ENCODE assay signal across 9 cellular contexts in genomic region chr5:177555228-177555627, GRCh38. TPM values are rescaled to one million over a fixed set of nuclear protein-coding genes. Genes with fewer than 3 reads are reported as not detected.
DNase-seq lines count a peak whose midpoint lies in the region; ATAC-seq and TF ChIP-seq lines count a peak whose summit lies in the region.
"Had no signal": no experiment of that assay in that cellular context is flagged by ENCODE, and none has a peak within 500 bp of the region (broad histone marks: within the 10 kb centered on the region; RNA-seq: fewer than 3 reads in every experiment).

No MANE protein-coding gene starts in this region.

- H3K36me3 Mint-ChIP-seq in HFFc6 (ENCODE audit: low read depth), result peaks cover 8% of the 10 kb centered on the region; the same call in 1 of the 2 replicates

- no peaks in the 10 kb centered on the region for H3K9me3 ChIP-seq in A673 (ENCODE audit: low read depth, low read length, poor library complexity, severe bottlenecking)

- in situ Hi-C loops in astrocyte of the cerebellum (cut with HindIII; ENCODE audit: low sequenced_read_pairs), result no loop called here

- H3K27me3 Mint-ChIP-seq in HFFc6 (ENCODE audit: insufficient read depth), result peaks cover 1% of the 10 kb centered on the region; the same call in 1 of the 2 replicates

- H3K27ac ChIP-seq in A673 (ENCODE audit: low read depth, low read length, poor library complexity, severe bottlenecking), result no peak overlapping the region

- H3K36me3 ChIP-seq in A673 (ENCODE audit: insufficient read depth, low read length, poor library complexity, severe bottlenecking), result peaks cover 11% of the 10 kb centered on the region

- peak overlapping the region; percentile 87 for H3K4me3 Mint-ChIP-seq in HFFc6

- BruUV-seq in A673 (replicated peaks; lab: Mats Ljungman, UMichigan), result no TSS peak

- H3K27me3 ChIP-seq in A673 (replicated peaks; ENCODE audit: insufficient read depth, low read depth, low read length, poor library complexity), result no peaks in the 10 kb centered on the region

- ATAC-seq in GM21447 (IDR thresholded peaks at IDR 0.05; ENCODE audit: unreplicated experiment), result no peak

- intact Hi-C loops in A673 (cut with micrococcal nuclease; ENCODE audit: unreplicated experiment), result no loop called here

- no peak for DNase-seq in A673 (ENCODE audit: low spot score)
- DNase-seq in HFFc6, result no peak
- no peak for DNase-seq in astrocyte of the cerebellum (ENCODE audit: low read depth)
- DNase-seq in myocyte (ENCODE audit: low read depth), result peak; percentile 47
- DNase-seq in medulla oblongata (ENCODE audit: extremely low spot score), result no peak
- DNase-seq in DMS53 (lab: John Stamatoyannopoulos, UW), result no peak
- DNase-seq in NCI-H2227 (lab: John Stamatoyannopoulos, UW; ENCODE audit: unreplicated experiment), result no peak

- peaks cover 52% of the 10 kb centered on the region for H3K4me1 Mint-ChIP-seq in HFFc6 (ENCODE audit: low read depth)

- H3K9me3 Mint-ChIP-seq in HFFc6, result no peaks in the 10 kb centered on the region
- H3K9me3 Mint-ChIP-seq: dendritic cell treated with granulocyte-macrophage colony-stimulating factor and Interleukin-4, amounts not matched to agents 40 ng/mL and 50 ng/mL, for 4 days had no signal

- CTCF ChIA-PET in A673 (lab: Charles Lee), result no interaction called here

- POLR2A ChIA-PET in A673 (lab: Charles Lee; ENCODE audit: low non-redundant PET), result no interaction called here

- TF ChIP-seq CTCF in A673 (conservative IDR thresholded peaks at IDR 0.05; ENCODE audit: low read depth, low read length), result no peak
- TF ChIP-seq CTCF in HFFc6 (IDR thresholded peaks at IDR 0.05), result no peak
- no peak for TF ChIP-seq CTCF in astrocyte of the cerebellum (IDR thresholded peaks at IDR 0.05; ENCODE audit: low read depth, low read length, missing control alignments)

- no peaks in the 10 kb centered on the region for H3K4me1 ChIP-seq in A673 (ENCODE audit: insufficient read depth, low read length, poor library complexity, severe bottlenecking)

- H3K27ac Mint-ChIP-seq in HFFc6, result no peak overlapping the region; the same call in 1 of the 2 replicates

- H3K4me3 ChIP-seq in A673 (ENCODE audit: low read depth, low read length, poor library complexity, severe bottlenecking), result peak overlapping the region; percentile 85
- H3K4me3 ChIP-seq in astrocyte of the cerebellum (ENCODE audit: low read depth, low read length), result peak overlapping the region; percentile 44

RNA-seq across cellular contexts. Expression of gene FAM193B, which starts 0.9 kb away (rescaled TPM):
- total RNA-seq in A673 (2021) (43.8 and 53.5 TPM in 2 replicates), myocyte (33.5 and 42.0 TPM in 2 replicates)
- 10 to 100 TPM; 16.1 to 25.6 (median 21.6) TPM for total RNA-seq in HFFc6 (2021; fragmentation: NEBNext Ultra II Directional; extraction: Animal tissue kit (Norgen Biotek cat#: 25700))
- polyA plus RNA-seq in myocyte (2012), result 70.4 TPM

RNA-seq across cellular contexts. Expression of gene TMED9, which starts 36.8 kb away (rescaled TPM):
- total RNA-seq in A673 (2021), result 88.6 and 90.1 TPM in 2 replicates
- 100 to 1,000 TPM; 350 to 457 (median 354) TPM for total RNA-seq in HFFc6 (2021; fragmentation: NEBNext Ultra II Directional; extraction: Animal tissue kit (Norgen Biotek cat#: 25700))
- 125 and 146 TPM in 2 replicates for total RNA-seq in myocyte
- polyA plus RNA-seq in myocyte (2012), result 602 TPM

RNA-seq across cellular contexts. Expression of gene DDX41, which starts 38.5 kb away (rescaled TPM):
- 82.3 and 87.7 TPM in 2 replicates for total RNA-seq in A673 (2021)
- total RNA-seq in HFFc6 (2021; fragmentation: NEBNext Ultra II Directional; extraction: Animal tissue kit (Norgen Biotek cat#: 25700)), result 100 to 1,000 TPM in 3 of 6 experiments, 10 to 100 TPM in 3; 83.8 to 105 (median 98.5) TPM
- 87.2 and 112 TPM in 2 replicates for total RNA-seq in myocyte
- polyA plus RNA-seq in myocyte (2012), result 299 TPM

RNA-seq across cellular contexts. Expression of gene B4GALT7, which starts 44.7 kb away (rescaled TPM):
- 15.0 and 17.3 TPM in 2 replicates for total RNA-seq in A673 (2021)
- total RNA-seq in HFFc6 (2021; fragmentation: NEBNext Ultra II Directional; extraction: Animal tissue kit (Norgen Biotek cat#: 25700)), result 10 to 100 TPM; 39.5 to 54.0 (median 42.9) TPM
- 29.3 and 36.7 TPM in 2 replicates for total RNA-seq in myocyte
- 51.6 TPM for polyA plus RNA-seq in myocyte (2012)

RNA-seq across cellular contexts. Expression of gene DOK3, which starts 45.6 kb away (rescaled TPM):
- total RNA-seq in A673 (2021) (13.1 and 15.0 TPM in 2 replicates), myocyte (21.7 and 29.3 TPM in 2 replicates)
- total RNA-seq in HFFc6 (2021; fragmentation: NEBNext Ultra II Directional; extraction: Animal tissue kit (Norgen Biotek cat#: 25700)), result 1 to 10 TPM; 1.1 to 2.6 (median 1.3) TPM
- 13.7 TPM for polyA plus RNA-seq in myocyte (2012)
